Comparison of ENCODE assay signal across 8 cellular contexts in genomic region chr11:134411887-134412507, GRCh38. TPM values are rescaled to one million over a fixed set of nuclear protein-coding genes. Genes with fewer than 3 reads are reported as not detected.
A peak's percentile ranks its signal among the peaks of the same experiment; 100 is the strongest.
DNase-seq lines count a peak whose midpoint lies in the region; ATAC-seq and TF ChIP-seq lines count a peak whose summit lies in the region.

A gene with protein sequence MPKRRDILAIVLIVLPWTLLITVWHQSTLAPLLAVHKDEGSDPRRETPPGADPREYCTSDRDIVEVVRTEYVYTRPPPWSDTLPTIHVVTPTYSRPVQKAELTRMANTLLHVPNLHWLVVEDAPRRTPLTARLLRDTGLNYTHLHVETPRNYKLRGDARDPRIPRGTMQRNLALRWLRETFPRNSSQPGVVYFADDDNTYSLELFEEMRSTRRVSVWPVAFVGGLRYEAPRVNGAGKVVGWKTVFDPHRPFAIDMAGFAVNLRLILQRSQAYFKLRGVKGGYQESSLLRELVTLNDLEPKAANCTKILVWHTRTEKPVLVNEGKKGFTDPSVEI (minus strand): TSS chr11:134412242. CDS start chr11:134387659, 24,583 bp downstream.

- peaks cover 14 to 83% (median 60%) of the 10 kb centered on the region in 9 donors for H3K27me3 ChIP-seq in heart left ventricle
- peaks cover 76% of the 10 kb centered on the region for H3K27me3 ChIP-seq in lower lobe of right lung (ENCODE audit: low read depth)
- peaks cover 0 to 30% (median 16%) of the 10 kb centered on the region in 4 donors for H3K27me3 ChIP-seq in upper lobe of left lung

- no peak for ATAC-seq in heart left ventricle
- ATAC-seq in activated naive CD8-positive, alpha-beta T cell treated with anti-CD3 and anti-CD28 coated beads, Interleukin-2, amount 10 ng/mL, durations not matched to agents 7 days and 5 days (ENCODE audit: low read depth), result peak; percentile 18
- ATAC-seq in lower lobe of right lung, result no peak
- no peak for ATAC-seq in upper lobe of left lung (ENCODE audit: low FRiP score in 2 of 2)
- no peak for ATAC-seq in GM18907 (IDR thresholded peaks at IDR 0.05; ENCODE audit: unreplicated experiment)
- ATAC-seq in GM21381 (IDR thresholded peaks at IDR 0.05; ENCODE audit: unreplicated experiment), result no peak

- H3K9me3 ChIP-seq in heart left ventricle, result no peaks in the 10 kb centered on the region
- no peaks in the 10 kb centered on the region for H3K9me3 ChIP-seq in lower lobe of right lung
- no peaks in the 10 kb centered on the region for H3K9me3 ChIP-seq in upper lobe of left lung

- WGBS in heart left ventricle, 4 donors, result 0 to 1% (median 0%) methylated on average over 1 to 76 of the region's 92 CpGs
- WGBS in upper lobe of left lung, 2 donors, result 0% methylated on average over 6 of the region's 92 CpGs; no CpG with 5 or more reads in 1 of the 2 donors

- H3K4me3 ChIP-seq in heart left ventricle (peak within 1 kb of the TSS; percentile 15 to 52 (median 42)), lower lobe of right lung (peak within 1 kb of the TSS; percentile 46), upper lobe of left lung (peak within 1 kb of the TSS; percentile 10 to 49 (median 42))

- peaks cover 0 to 29% (median 2%) of the 10 kb centered on the region in 12 donors for H3K4me1 ChIP-seq in heart left ventricle
- H3K4me1 ChIP-seq in lower lobe of right lung, result peaks cover 14% of the 10 kb centered on the region
- H3K4me1 ChIP-seq in upper lobe of left lung, result peaks cover 13 to 19% (median 16%) of the 10 kb centered on the region in 4 donors

- H3K4me1 Mint-ChIP-seq in activated naive CD8-positive, alpha-beta T cell treated with anti-CD3 and anti-CD28 coated beads, Interleukin-2, amount 10 ng/mL, durations not matched to agents 7 days and 5 days, result peaks cover 8% of the 10 kb centered on the region

- H3K27ac ChIP-seq in heart left ventricle (no peak within 1 kb of the TSS), lower lobe of right lung (no peak within 1 kb of the TSS), upper lobe of left lung (no peak within 1 kb of the TSS)

- intact Hi-C loops in heart left ventricle (cut with DNase I), result no loop called here
- intact Hi-C loops in cardiac septum (cut with DNase I), result no loop called here
- intact Hi-C loops in lower lobe of right lung (cut with DNase I), result no loop called here

- H3K36me3 ChIP-seq in heart left ventricle, result no peaks in the 10 kb centered on the region
- H3K36me3 ChIP-seq in lower lobe of right lung, result no peaks in the 10 kb centered on the region
- H3K36me3 ChIP-seq in upper lobe of left lung, result no peaks in the 10 kb centered on the region

- no peak for TF ChIP-seq CTCF in heart left ventricle (IDR thresholded peaks at IDR 0.05)
- TF ChIP-seq CTCF in lower lobe of right lung (IDR thresholded peaks at IDR 0.05), result no peak
- TF ChIP-seq CTCF in upper lobe of left lung (IDR thresholded peaks at IDR 0.05), result no peak

- peaks cover 71% of the 10 kb centered on the region for H3K27me3 Mint-ChIP-seq in activated naive CD8-positive, alpha-beta T cell treated with anti-CD3 and anti-CD28 coated beads, Interleukin-2, amount 10 ng/mL, durations not matched to agents 7 days and 5 days

- no peak for TF ChIP-seq EP300 in upper lobe of left lung (IDR thresholded peaks at IDR 0.05)

- H3K27ac Mint-ChIP-seq in activated naive CD8-positive, alpha-beta T cell treated with anti-CD3 and anti-CD28 coated beads, Interleukin-2, amount 10 ng/mL, durations not matched to agents 7 days and 5 days, result no peak within 1 kb of the TSS

- DNase-seq in heart left ventricle (no peak), cardiac septum (ENCODE audit: low spot score) (no peak), lower lobe of right lung (no peak), upper lobe of left lung (peak in 1 of 2 donors; percentile 74), T-helper 9 cell (no peak)
- no peak for DNase-seq in activated naive CD8-positive, alpha-beta T cell treated with anti-CD3 and anti-CD28 coated beads, Interleukin-2, amount 10 ng/mL, durations not matched to agents 7 days and 5 days

- no peaks in the 10 kb centered on the region for H3K9me3 Mint-ChIP-seq in activated naive CD8-positive, alpha-beta T cell treated with anti-CD3 and anti-CD28 coated beads, Interleukin-2, amount 10 ng/mL, durations not matched to agents 7 days and 5 days

- no peaks in the 10 kb centered on the region for H3K36me3 Mint-ChIP-seq in activated naive CD8-positive, alpha-beta T cell treated with anti-CD3 and anti-CD28 coated beads, Interleukin-2, amount 10 ng/mL, durations not matched to agents 7 days and 5 days

- H3K4me3 Mint-ChIP-seq in activated naive CD8-positive, alpha-beta T cell treated with anti-CD3 and anti-CD28 coated beads, Interleukin-2, amount 10 ng/mL, durations not matched to agents 7 days and 5 days, result peak within 1 kb of the TSS; percentile 54

- POLR2A ChIA-PET in activated naive CD8-positive, alpha-beta T cell treated with anti-CD3 and anti-CD28 coated beads, Interleukin-2, amount 10 ng/mL, durations not matched to agents 7 days and 5 days (lab: Charles Lee), result no interaction called here

- TF ChIP-seq POLR2A in heart left ventricle (IDR thresholded peaks at IDR 0.05), result no peak
- no peak for TF ChIP-seq POLR2A in upper lobe of left lung (IDR thresholded peaks at IDR 0.05)

RNA-seq across cellular contexts. Expression of the gene that starts here (rescaled TPM):
- total RNA-seq in heart left ventricle (under 1 TPM in 6 of 9 donors, not detected in 3; 0.05 to 0.64 (median 0.15) TPM), cardiac septum (0.27 TPM), lower lobe of right lung (1.4 TPM), upper lobe of left lung (1 to 10 TPM in 4 of 6 donors, under 1 TPM in 2; under 0.01 to 2.7 (median 1.2) TPM)
- under 1 TPM in 1 of 2 donors, not detected in 1; 0.04 TPM for polyA plus RNA-seq in heart left ventricle
- under 1 TPM; 0.44 to 0.60 TPM for total RNA-seq in activated naive CD8-positive, alpha-beta T cell treated with anti-CD3 and anti-CD28 coated beads, Interleukin-2, amount 10 ng/mL, durations not matched to agents 7 days and 5 days

Comparison
In these comparisons a context has a peak if more than half of its experiments do, and no peak if none do; other contexts are left out.
1. Peak in ATAC-seq in activated naive CD8-positive, alpha-beta T cell treated with anti-CD3 and anti-CD28 coated beads, Interleukin-2, amount 10 ng/mL, durations not matched to agents 7 days and 5 days; RNA of the gene not detected or under 1 TPM.